Comparison of ENCODE assay signal across 16 cellular contexts in genomic region chr20:23298155-23298554, GRCh38.
"Had no signal": no experiment of that assay in that cellular context is flagged by ENCODE, and none has a peak within 500 bp of the region (broad histone marks: within the 10 kb centered on the region; RNA-seq: fewer than 3 reads in every experiment).

No MANE protein-coding gene starts in this region.

- H3K4me3 ChIP-seq: heart right ventricle, left lung had no signal

- H3K4me3 Mint-ChIP-seq: activated CD8-positive, alpha-beta T cell treated with anti-CD3 and anti-CD28 coated beads for 36 hours; activated naive CD8-positive, alpha-beta T cell treated with anti-CD3 and anti-CD28 coated beads for 36 hours; activated T-cell treated with anti-CD3 and anti-CD28 coated beads, Interleukin-2, amount 50 U/mL, for 72 hours; stimulated activated memory B cell treated with anti-CD40 and anti-IgM and Interleukin-4, amounts not matched to agents 10 μg/mL and 1 μg/mL and 100 μg/mL, for 72 hours; T-cell; type B pancreatic cell had no signal

- H3K9ac ChIP-seq: parathyroid adenoma had no signal

- H3K4me1 ChIP-seq: parathyroid adenoma had no signal

- H3K27ac ChIP-seq: heart right ventricle, left lung, parathyroid adenoma had no signal

- H3K36me3 Mint-ChIP-seq: activated naive CD8-positive, alpha-beta T cell treated with anti-CD3 and anti-CD28 coated beads for 36 hours; stimulated activated memory B cell treated with anti-CD40 and anti-IgM and Interleukin-4, amounts not matched to agents 10 μg/mL and 1 μg/mL and 100 μg/mL, for 72 hours; T-cell; type B pancreatic cell had no signal

- H3K27me3 Mint-ChIP-seq: activated CD8-positive, alpha-beta T cell treated with anti-CD3 and anti-CD28 coated beads for 36 hours; activated naive CD8-positive, alpha-beta T cell treated with anti-CD3 and anti-CD28 coated beads for 36 hours had no signal

- ATAC-seq: activated CD8-positive, alpha-beta T cell treated with anti-CD3 and anti-CD28 coated beads for 36 hours; activated T-cell treated with anti-CD3 and anti-CD28 coated beads, Interleukin-2, amount 50 U/mL, for 72 hours; heart right ventricle; stimulated activated memory B cell treated with anti-CD40 and anti-IgM and Interleukin-4, amounts not matched to agents 10 μg/mL and 1 μg/mL and 100 μg/mL, for 72 hours; T-cell had no signal

- H3K9me3 Mint-ChIP-seq: activated CD8-positive, alpha-beta T cell treated with anti-CD3 and anti-CD28 coated beads for 36 hours; activated naive CD8-positive, alpha-beta T cell treated with anti-CD3 and anti-CD28 coated beads for 36 hours; activated T-cell treated with anti-CD3 and anti-CD28 coated beads, Interleukin-2, amount 50 U/mL, for 72 hours; stimulated activated memory B cell treated with anti-CD40 and anti-IgM and Interleukin-4, amounts not matched to agents 10 μg/mL and 1 μg/mL and 100 μg/mL, for 72 hours; T-cell; type B pancreatic cell had no signal

- FAIRE-seq: frontal cortex, keratinocyte had no signal

- DNase-seq: activated CD8-positive, alpha-beta memory T cell treated with anti-CD3 and anti-CD28 coated beads, Interleukin-2, amount 50 U/mL, for 4 hours; activated CD8-positive, alpha-beta T cell treated with anti-CD3 and anti-CD28 coated beads for 36 hours; activated gamma-delta T cell treated with Interleukin-2 at 50 U/mL for 16 hours; activated naive CD8-positive, alpha-beta T cell treated with anti-CD3 and anti-CD28 coated beads for 36 hours; activated T-cell treated with anti-CD3 and anti-CD28 coated beads, Interleukin-2, amount 50 U/mL, for 72 hours; anterior cingulate cortex; heart right ventricle; left lung; substantia nigra; T-cell; T1000 had no signal

- H2AFZ ChIP-seq: parathyroid adenoma had no signal

- H3K27me3 ChIP-seq: left lung had no signal

- H3K79me2 ChIP-seq: parathyroid adenoma had no signal

- H3K27ac Mint-ChIP-seq: activated CD8-positive, alpha-beta T cell treated with anti-CD3 and anti-CD28 coated beads for 36 hours; activated naive CD8-positive, alpha-beta T cell treated with anti-CD3 and anti-CD28 coated beads for 36 hours; activated T-cell treated with anti-CD3 and anti-CD28 coated beads, Interleukin-2, amount 50 U/mL, for 72 hours; stimulated activated memory B cell treated with anti-CD40 and anti-IgM and Interleukin-4, amounts not matched to agents 10 μg/mL and 1 μg/mL and 100 μg/mL, for 72 hours; T-cell; type B pancreatic cell had no signal

- H3K9me3 ChIP-seq: heart right ventricle, left lung had no signal

- H3K4me1 Mint-ChIP-seq: activated naive CD8-positive, alpha-beta T cell treated with anti-CD3 and anti-CD28 coated beads for 36 hours; stimulated activated memory B cell treated with anti-CD40 and anti-IgM and Interleukin-4, amounts not matched to agents 10 μg/mL and 1 μg/mL and 100 μg/mL, for 72 hours; T-cell had no signal

- H3K36me3 ChIP-seq: heart right ventricle, left lung had no signal
